In the genomic region with DNA sequence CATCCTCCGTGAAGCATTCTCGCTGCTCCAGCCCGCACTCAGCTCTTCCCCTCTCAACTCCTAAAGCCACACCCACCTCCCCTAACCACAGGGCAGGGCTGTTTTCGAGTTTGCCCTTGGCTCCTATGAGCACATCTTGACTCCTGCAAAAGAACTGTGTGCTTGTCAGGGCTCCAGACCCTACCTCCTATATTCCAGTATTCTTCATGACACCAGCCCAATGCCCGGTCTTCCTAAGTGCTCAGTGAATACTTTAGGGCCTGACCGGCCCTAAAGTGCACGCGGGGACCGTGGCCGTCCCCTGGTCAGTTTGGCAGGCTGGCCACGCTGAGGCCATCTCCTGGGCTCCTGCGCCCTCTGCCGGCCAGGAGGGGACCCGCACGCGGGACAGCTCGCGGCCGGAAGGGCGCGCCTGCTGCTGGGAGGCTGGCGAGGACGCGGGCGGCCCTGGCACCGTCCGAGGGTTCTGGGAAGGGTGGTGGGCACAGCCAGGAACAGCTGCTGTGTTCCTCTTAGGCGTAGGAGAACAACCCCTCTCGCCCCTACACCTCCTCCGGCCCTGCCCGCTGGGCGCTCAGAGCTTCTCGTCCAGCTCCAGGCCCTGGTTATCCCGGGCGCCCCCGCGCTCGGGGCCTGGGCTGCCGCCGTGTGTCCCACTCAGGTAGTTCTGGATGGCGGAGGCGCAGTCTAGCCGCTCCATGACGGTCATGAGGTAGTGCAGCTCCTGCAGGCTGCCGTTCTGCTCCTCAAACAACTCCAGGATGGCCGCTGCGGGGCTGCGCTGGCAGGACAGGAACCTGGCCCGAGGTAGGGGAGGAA, we compare ENCODE assay signal across 8 cellular contexts. TPM values are rescaled to one million over a fixed set of nuclear protein-coding genes. Genes with fewer than 3 reads are reported as not detected.
DNase-seq lines count a peak whose midpoint lies in the region; ATAC-seq lines count a peak whose summit lies in the region.

No MANE protein-coding gene starts in this region.

- H3K36me3 ChIP-seq in ACC112 (ENCODE audit: insufficient read depth, low read length), result no peaks in the 10 kb centered on the region

- peak overlapping the region; percentile 73 for H3K4me3 ChIP-seq in ACC112 (ENCODE audit: low read depth, low read length)

- peak; percentile 80 for ATAC-seq in GM18517 (IDR thresholded peaks at IDR 0.05; ENCODE audit: unreplicated experiment)
- ATAC-seq in HG02981 (IDR thresholded peaks at IDR 0.05; ENCODE audit: unreplicated experiment), result peak; percentile 86

- no peaks in the 10 kb centered on the region for H3K79me2 ChIP-seq in ACC112 (ENCODE audit: control insufficient read depth, insufficient read depth, low read length, unreplicated experiment)

- no peak overlapping the region for H3K27ac ChIP-seq in ACC112 (ENCODE audit: low read depth, low read length)

- DNase-seq in NCI-H510A (lab: John Stamatoyannopoulos, UW) (peak; percentile 89), ecto neural progenitor cell (ENCODE audit: low spot score) (peak; percentile 91), lung microvascular endothelial cell (ENCODE audit: low read depth in 2 of 2) (peak; percentile 66 to 73)
- DNase-seq in activated CD4-positive, alpha-beta T cell treated with anti-CD3 and anti-CD28 coated beads, Interleukin-2, amount 50 U/mL, for 24 hours (ENCODE audit: low read depth in 1 of 2, low spot score in 1 of 2), result peak; percentile 62 to 63
- DNase-seq in stimulated activated CD4-positive, alpha-beta T cell treated with anti-CD3 and anti-CD28 coated beads, TNF-alpha, amount 100 ng/mL, for 1 hour (ENCODE audit: low read depth in 3 of 3, low spot score in 1 of 3), result peak; percentile 31 to 68 (median 48)

- H3K4me1 ChIP-seq in ACC112 (ENCODE audit: control insufficient read depth, insufficient read depth, low read length, unreplicated experiment), result peaks cover 10% of the 10 kb centered on the region

- H3K27me3 ChIP-seq in ACC112 (ENCODE audit: insufficient read depth, low read length), result no peaks in the 10 kb centered on the region

- H2AFZ ChIP-seq in ACC112 (ENCODE audit: low read length, unreplicated experiment), result peak overlapping the region; percentile 82

RNA-seq across cellular contexts. Expression of gene UNC5CL, which starts 11.0 kb away (rescaled TPM):
- under 0.01 TPM in 2 replicates for total RNA-seq in lung microvascular endothelial cell

RNA-seq across cellular contexts. Expression of gene TSPO2, which starts 14.3 kb away (rescaled TPM):
- total RNA-seq in lung microvascular endothelial cell, result not detected in 2 replicates

RNA-seq across cellular contexts. Expression of gene APOBEC2, which starts 25.0 kb away (rescaled TPM):
- not detected in 2 replicates for total RNA-seq in lung microvascular endothelial cell

RNA-seq across cellular contexts. Expression of gene OARD1, which starts 44.1 kb away (rescaled TPM):
- 8.5 TPM in 2 replicates for total RNA-seq in lung microvascular endothelial cell

RNA-seq across cellular contexts. Expression of gene NFYA, which starts 44.8 kb away (rescaled TPM):
- total RNA-seq in lung microvascular endothelial cell, result 10.7 and 10.9 TPM in 2 replicates
